Comparison of ENCODE assay signal across 38 cellular contexts in genomic region chr14:65219353-65219752, GRCh38.
"Had no signal": no experiment of that assay in that cellular context is flagged by ENCODE, and none has a peak within 500 bp of the region (broad histone marks: within the 10 kb centered on the region; RNA-seq: fewer than 3 reads in every experiment).

No MANE protein-coding gene starts in this region.

- H3K36me3 Mint-ChIP-seq: activated naive CD4-positive, alpha-beta T cell treated with anti-CD3 and anti-CD28 coated beads, Interleukin-2, amount 10 ng/mL, durations not matched to agents 7 days and 5 days; activated naive CD4-positive, alpha-beta T cell treated with anti-CD3 and anti-CD28 coated beads, Interleukin-2, amount 50 U/mL, for 24 hours; activated naive CD4-positive, alpha-beta T cell treated with anti-CD3 and anti-CD28 coated beads, Interleukin-2, amount 50 U/mL, for 72 hours; activated naive CD8-positive, alpha-beta T cell; activated naive CD8-positive, alpha-beta T cell treated with anti-CD3 and anti-CD28 coated beads for 36 hours; brain had no signal

- ATAC-seq: activated naive CD4-positive, alpha-beta T cell treated with anti-CD3 and anti-CD28 coated beads, Interleukin-2, amount 50 U/mL, for 72 hours; activated naive CD8-positive, alpha-beta T cell treated with anti-CD3 and anti-CD28 coated beads, Interleukin-2, amount 50 U/mL, for 24 hours; activated T-cell treated with anti-CD3 and anti-CD28 coated beads, Interleukin-2, amount 50 U/mL, for 4 hours; activated T-cell treated with anti-CD3 and anti-CD28 coated beads, Interleukin-2, amount 50 U/mL, for 72 hours; activated T-helper 17 cell treated with anti-CD3 and anti-CD28 coated beads, Interleukin-2, amount 50 U/mL, for 72 hours; body of pancreas had no signal

- FAIRE-seq: astrocyte, bronchial epithelial cell, colon had no signal

- H3K4me3 ChIP-seq: adrenal gland, ascending aorta, body of pancreas, breast epithelium, cardiac muscle cell had no signal

- DNase-seq: activated effector memory CD4-positive, alpha-beta T cell treated with anti-CD3 and anti-CD28 coated beads, Interleukin-2, amount 50 U/mL, for 16 hours; activated effector memory CD4-positive, alpha-beta T cell treated with Interleukin-2 at 50 U/mL for 16 hours; activated gamma-delta T cell; activated gamma-delta T cell treated with Interleukin-2 at 50 U/mL for 16 hours; activated naive CD4-positive, alpha-beta T cell; activated naive CD4-positive, alpha-beta T cell treated with anti-CD3 and anti-CD28 coated beads for 36 hours; activated naive CD4-positive, alpha-beta T cell treated with anti-CD3 and anti-CD28 coated beads, Interleukin-2, amount 10 ng/mL, durations not matched to agents 7 days and 5 days; activated naive CD4-positive, alpha-beta T cell treated with anti-CD3 and anti-CD28 coated beads, Interleukin-2, amount 50 U/mL, for 16 hours; activated naive CD4-positive, alpha-beta T cell treated with Interleukin-2 at 50 U/mL for 16 hours; activated naive CD8-positive, alpha-beta T cell treated with anti-CD3 and anti-CD28 coated beads for 36 hours; activated naive CD8-positive, alpha-beta T cell treated with anti-CD3 and anti-CD28 coated beads, Interleukin-2, amount 10 ng/mL, durations not matched to agents 7 days and 5 days; activated naive CD8-positive, alpha-beta T cell treated with anti-CD3 and anti-CD28 coated beads, Interleukin-2, amount 50 U/mL, for 24 hours; activated T-cell treated with anti-CD3 and anti-CD28 coated beads, Interleukin-2, amount 50 U/mL, for 4 hours; activated T-cell treated with anti-CD3 and anti-CD28 coated beads, Interleukin-2, amount 50 U/mL, for 72 hours; amniotic stem cell; amygdala; anterior cingulate cortex; aorta; body of pancreas; brain microvascular endothelial cell; caudate nucleus; central memory CD4-positive, alpha-beta T cell; cerebellar nuclear complex had no signal

- H3K9me3 Mint-ChIP-seq: activated naive CD4-positive, alpha-beta T cell treated with anti-CD3 and anti-CD28 coated beads for 36 hours; activated naive CD4-positive, alpha-beta T cell treated with anti-CD3 and anti-CD28 coated beads, Interleukin-2, amount 10 ng/mL, durations not matched to agents 7 days and 5 days; activated naive CD4-positive, alpha-beta T cell treated with anti-CD3 and anti-CD28 coated beads, Interleukin-2, amount 50 U/mL, for 24 hours; activated naive CD4-positive, alpha-beta T cell treated with anti-CD3 and anti-CD28 coated beads, Interleukin-2, amount 50 U/mL, for 72 hours; activated naive CD8-positive, alpha-beta T cell treated with anti-CD3 and anti-CD28 coated beads for 36 hours; activated naive CD8-positive, alpha-beta T cell treated with anti-CD3 and anti-CD28 coated beads, Interleukin-2, amount 10 ng/mL, durations not matched to agents 7 days and 5 days; activated naive CD8-positive, alpha-beta T cell treated with anti-CD3 and anti-CD28 coated beads, Interleukin-2, amount 50 U/mL, for 24 hours; activated T-cell treated with anti-CD3 and anti-CD28 coated beads, Interleukin-2, amount 50 U/mL, for 4 hours; activated T-cell treated with anti-CD3 and anti-CD28 coated beads, Interleukin-2, amount 50 U/mL, for 72 hours; activated T-helper 1 cell treated with anti-CD3 and anti-CD28 coated beads, Interleukin-12 subunit alpha, Interleukin-12 subunit beta, Interleukin-2, Interleukin-4 antibody, amounts not matched to agents 30 ng/mL and 10 ng/mL and 1 ng/mL, durations not matched to agents 14 hours and 24 hours and 36 hours; activated T-helper 17 cell treated with anti-CD3 and anti-CD28 coated beads, Interleukin-2, amount 50 U/mL, for 72 hours; activated T-helper 2 cell treated with anti-CD3 and anti-CD28 coated beads, Interferon-gamma antibody, Interleukin-2, Interleukin-4, amounts not matched to agents 10 μg/mL and 5 μg/mL and 100 μg/mL, durations not matched to agents 14 hours and 24 hours and 36 hours; central memory CD8-positive, alpha-beta T cell had no signal

- H3K36me3 ChIP-seq: adrenal gland, ascending aorta, brain microvascular endothelial cell, breast epithelium, cardiac muscle cell had no signal

- H3K4me1 Mint-ChIP-seq: central memory CD8-positive, alpha-beta T cell had no signal

- H3K4me1 ChIP-seq: adrenal gland, ascending aorta, breast epithelium had no signal

- H3K27me3 ChIP-seq: adrenal gland, ascending aorta, body of pancreas, brain microvascular endothelial cell, breast epithelium, cardiac muscle cell had no signal

- H3K27me3 Mint-ChIP-seq: activated naive CD4-positive, alpha-beta T cell treated with anti-CD3 and anti-CD28 coated beads, Interleukin-2, amount 50 U/mL, for 24 hours; activated naive CD8-positive, alpha-beta T cell; activated naive CD8-positive, alpha-beta T cell treated with anti-CD3 and anti-CD28 coated beads for 36 hours; activated naive CD8-positive, alpha-beta T cell treated with anti-CD3 and anti-CD28 coated beads, Interleukin-2, amount 10 ng/mL, durations not matched to agents 7 days and 5 days; activated T-helper 17 cell treated with anti-CD3 and anti-CD28 coated beads, Interleukin-2, amount 50 U/mL, for 72 hours; brain; central memory CD8-positive, alpha-beta T cell had no signal

- H3K9me3 ChIP-seq: adrenal gland, ascending aorta, body of pancreas, breast epithelium had no signal

- H3K27ac ChIP-seq: adrenal gland, ascending aorta, body of pancreas, brain microvascular endothelial cell, breast epithelium, cardiac muscle cell had no signal

- H3K4me3 Mint-ChIP-seq: activated naive CD4-positive, alpha-beta T cell treated with anti-CD3 and anti-CD28 coated beads for 36 hours; activated naive CD4-positive, alpha-beta T cell treated with anti-CD3 and anti-CD28 coated beads, Interleukin-2, amount 10 ng/mL, durations not matched to agents 7 days and 5 days; activated naive CD4-positive, alpha-beta T cell treated with anti-CD3 and anti-CD28 coated beads, Interleukin-2, amount 50 U/mL, for 24 hours; activated naive CD8-positive, alpha-beta T cell; activated naive CD8-positive, alpha-beta T cell treated with anti-CD3 and anti-CD28 coated beads for 36 hours; activated naive CD8-positive, alpha-beta T cell treated with anti-CD3 and anti-CD28 coated beads, Interleukin-2, amount 10 ng/mL, durations not matched to agents 7 days and 5 days; activated naive CD8-positive, alpha-beta T cell treated with anti-CD3 and anti-CD28 coated beads, Interleukin-2, amount 50 U/mL, for 24 hours; activated T-cell treated with anti-CD3 and anti-CD28 coated beads, Interleukin-2, amount 50 U/mL, for 4 hours; activated T-cell treated with anti-CD3 and anti-CD28 coated beads, Interleukin-2, amount 50 U/mL, for 72 hours; activated T-helper 1 cell treated with anti-CD3 and anti-CD28 coated beads, Interleukin-12 subunit alpha, Interleukin-12 subunit beta, Interleukin-2, Interleukin-4 antibody, amounts not matched to agents 30 ng/mL and 10 ng/mL and 1 ng/mL, durations not matched to agents 14 hours and 24 hours and 36 hours; activated T-helper 17 cell treated with anti-CD3 and anti-CD28 coated beads, Interleukin-2, amount 50 U/mL, for 72 hours; brain; central memory CD8-positive, alpha-beta T cell had no signal

- H3K27ac Mint-ChIP-seq: activated naive CD4-positive, alpha-beta T cell treated with anti-CD3 and anti-CD28 coated beads for 36 hours; activated naive CD4-positive, alpha-beta T cell treated with anti-CD3 and anti-CD28 coated beads, Interleukin-2, amount 10 ng/mL, durations not matched to agents 7 days and 5 days; activated naive CD4-positive, alpha-beta T cell treated with anti-CD3 and anti-CD28 coated beads, Interleukin-2, amount 50 U/mL, for 24 hours; activated naive CD4-positive, alpha-beta T cell treated with anti-CD3 and anti-CD28 coated beads, Interleukin-2, amount 50 U/mL, for 72 hours; activated naive CD8-positive, alpha-beta T cell; activated naive CD8-positive, alpha-beta T cell treated with anti-CD3 and anti-CD28 coated beads for 36 hours; activated naive CD8-positive, alpha-beta T cell treated with anti-CD3 and anti-CD28 coated beads, Interleukin-2, amount 10 ng/mL, durations not matched to agents 7 days and 5 days; activated naive CD8-positive, alpha-beta T cell treated with anti-CD3 and anti-CD28 coated beads, Interleukin-2, amount 50 U/mL, for 24 hours; activated T-cell treated with anti-CD3 and anti-CD28 coated beads, Interleukin-2, amount 50 U/mL, for 72 hours; activated T-helper 1 cell treated with anti-CD3 and anti-CD28 coated beads, Interleukin-12 subunit alpha, Interleukin-12 subunit beta, Interleukin-2, Interleukin-4 antibody, amounts not matched to agents 30 ng/mL and 10 ng/mL and 1 ng/mL, durations not matched to agents 14 hours and 24 hours and 36 hours; activated T-helper 17 cell treated with anti-CD3 and anti-CD28 coated beads, Interleukin-2, amount 50 U/mL, for 72 hours; activated T-helper 2 cell treated with anti-CD3 and anti-CD28 coated beads, Interferon-gamma antibody, Interleukin-2, Interleukin-4, amounts not matched to agents 10 μg/mL and 5 μg/mL and 100 μg/mL, durations not matched to agents 14 hours and 24 hours and 36 hours; brain had no signal
